1 cellular context compared by ENCODE assay signal in genomic region chr1:11908139-11909021, GRCh38.
TF ChIP-seq lines count a peak whose summit lies in the region.

No MANE protein-coding gene starts in this region.

TF ChIP-seq in HepG2, 621 proteins besides CTCF, POLR2A, EP300 and RAD21 (continued from another document and continues in another):
- TF ChIP-seq, protein P1, sequence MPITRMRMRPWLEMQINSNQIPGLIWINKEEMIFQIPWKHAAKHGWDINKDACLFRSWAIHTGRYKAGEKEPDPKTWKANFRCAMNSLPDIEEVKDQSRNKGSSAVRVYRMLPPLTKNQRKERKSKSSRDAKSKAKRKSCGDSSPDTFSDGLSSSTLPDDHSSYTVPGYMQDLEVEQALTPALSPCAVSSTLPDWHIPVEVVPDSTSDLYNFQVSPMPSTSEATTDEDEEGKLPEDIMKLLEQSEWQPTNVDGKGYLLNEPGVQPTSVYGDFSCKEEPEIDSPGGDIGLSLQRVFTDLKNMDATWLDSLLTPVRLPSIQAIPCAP (CRISPR knock-in tag; IDR thresholded peaks at IDR 0.05; ENCODE audit: low read depth), result 0 out of 2 replicates have a peak, but pooled peaks have one; percentile 50
- TF ChIP-seq ZNF30 (CRISPR knock-in tag; IDR thresholded peaks at IDR 0.05) (0 out of 2 replicates have a peak, but pooled peaks have one; percentile 21), FOXO1 (CRISPR knock-in tag; IDR thresholded peaks at IDR 0.05) (0 out of 2 replicates have a peak, but pooled peaks have one; percentile 11), ATF5 (CRISPR knock-in tag; IDR thresholded peaks at IDR 0.05; ENCODE audit: low read depth) (0 out of 2 replicates have a peak, but pooled peaks have one; percentile 49), HNRNPL (IDR thresholded peaks at IDR 0.05; ENCODE audit: low read depth, low read length) (0 out of 2 replicates have a peak, but pooled peaks have one; percentile 29), PAF1 (CRISPR knock-in tag; IDR thresholded peaks at IDR 0.05) (peak; percentile 77; the same call in 1 of the 2 replicates), KLF12 (CRISPR knock-in tag; IDR thresholded peaks at IDR 0.05; ENCODE audit: borderline replicate concordance) (peak; percentile 48; the same call in 1 of the 2 replicates), ZNF383 (CRISPR knock-in tag; IDR thresholded peaks at IDR 0.05; ENCODE audit: borderline replicate concordance) (no peak), MXD4 (CRISPR knock-in tag; IDR thresholded peaks at IDR 0.05) (no peak; the same call in 1 of the 2 replicates), BCL6 (CRISPR knock-in tag; IDR thresholded peaks at IDR 0.05) (peak; percentile 58; the same call in 1 of the 2 replicates), ZNF124 (CRISPR knock-in tag; IDR thresholded peaks at IDR 0.05) (peak; percentile 23; the same call in 1 of the 2 replicates), YEATS2 (CRISPR knock-in tag; IDR thresholded peaks at IDR 0.05; ENCODE audit: borderline replicate concordance) (peak; percentile 63; the same call in 1 of the 2 replicates), ZNF333 (CRISPR knock-in tag; IDR thresholded peaks at IDR 0.05; ENCODE audit: borderline replicate concordance) (no peak; the same call in 1 of the 2 replicates), GMEB1 (CRISPR knock-in tag; IDR thresholded peaks at IDR 0.05; ENCODE audit: borderline replicate concordance) (peak; percentile 69), ATF2 (CRISPR knock-in tag; IDR thresholded peaks at IDR 0.05) (peak; percentile 81; the same call in 1 of the 2 replicates), JUND (CRISPR knock-in tag; IDR thresholded peaks at IDR 0.05) (peak; percentile 10; the same call in 1 of the 2 replicates), KLF15 (CRISPR knock-in tag; IDR thresholded peaks at IDR 0.05; ENCODE audit: borderline replicate concordance) (0 out of 2 replicates have a peak, but pooled peaks have one; percentile 51), PHB2 (IDR thresholded peaks at IDR 0.05; ENCODE audit: partially characterized antibody) (no peak), TEF (CRISPR knock-in tag; IDR thresholded peaks at IDR 0.05) (peak; percentile 51; the same call in 1 of the 2 replicates), NBN (conservative IDR thresholded peaks at IDR 0.05) (no peak), ZBTB44 (CRISPR knock-in tag; IDR thresholded peaks at IDR 0.05) (peak; percentile 38; the same call in 1 of the 2 replicates), ZFYVE20 (CRISPR knock-in tag; IDR thresholded peaks at IDR 0.05; ENCODE audit: borderline replicate concordance, low read depth) (0 out of 2 replicates have a peak, but pooled peaks have one; percentile 17), ZNF768 (CRISPR knock-in tag; IDR thresholded peaks at IDR 0.05) (no peak), BRD4 (CRISPR knock-in tag; IDR thresholded peaks at IDR 0.05) (0 out of 2 replicates have a peak, but pooled peaks have one; percentile 23), ZBTB8A (CRISPR knock-in tag; IDR thresholded peaks at IDR 0.05; ENCODE audit: borderline replicate concordance, low read depth) (peak; percentile 81; the same call in 1 of the 2 replicates), ATM (IDR thresholded peaks at IDR 0.05; ENCODE audit: borderline replicate concordance) (no peak), ZNF501 (CRISPR knock-in tag; IDR thresholded peaks at IDR 0.05) (peak; percentile 14; the same call in 1 of the 2 replicates), RCOR2 (CRISPR knock-in tag; IDR thresholded peaks at IDR 0.05) (peak; percentile 36), MATR3 (CRISPR knock-in tag; IDR thresholded peaks at IDR 0.05) (no peak), ZNF547 (CRISPR knock-in tag; IDR thresholded peaks at IDR 0.05) (0 out of 2 replicates have a peak, but pooled peaks have one; percentile 52), NRL (CRISPR knock-in tag; IDR thresholded peaks at IDR 0.05; ENCODE audit: borderline replicate concordance) (peak; percentile 57; the same call in 1 of the 2 replicates), HIVEP1 (CRISPR knock-in tag; IDR thresholded peaks at IDR 0.05) (no peak), GFI1 (CRISPR knock-in tag; IDR thresholded peaks at IDR 0.05; ENCODE audit: borderline replicate concordance) (peak; percentile 35; the same call in 1 of the 2 replicates), HES4 (CRISPR knock-in tag; IDR thresholded peaks at IDR 0.05; ENCODE audit: borderline replicate concordance) (no peak; the same call in 1 of the 2 replicates), PPARG (CRISPR knock-in tag; conservative IDR thresholded peaks at IDR 0.05) (no peak; the same call in 1 of the 2 replicates), BRCA1 (CRISPR knock-in tag; IDR thresholded peaks at IDR 0.05) (peak; percentile 91), ZNF777 (CRISPR knock-in tag; IDR thresholded peaks at IDR 0.05) (0 out of 2 replicates have a peak, but pooled peaks have one; percentile 24), ZNF652 (CRISPR knock-in tag; IDR thresholded peaks at IDR 0.05; ENCODE audit: borderline replicate concordance, low read depth) (peak; percentile 23; the same call in 1 of the 2 replicates), CEBPG (CRISPR knock-in tag; IDR thresholded peaks at IDR 0.05) (peak; percentile 48), ZNF292 (CRISPR knock-in tag; IDR thresholded peaks at IDR 0.05; ENCODE audit: borderline replicate concordance, low read depth) (no peak)
- TF ChIP-seq, protein P2, sequence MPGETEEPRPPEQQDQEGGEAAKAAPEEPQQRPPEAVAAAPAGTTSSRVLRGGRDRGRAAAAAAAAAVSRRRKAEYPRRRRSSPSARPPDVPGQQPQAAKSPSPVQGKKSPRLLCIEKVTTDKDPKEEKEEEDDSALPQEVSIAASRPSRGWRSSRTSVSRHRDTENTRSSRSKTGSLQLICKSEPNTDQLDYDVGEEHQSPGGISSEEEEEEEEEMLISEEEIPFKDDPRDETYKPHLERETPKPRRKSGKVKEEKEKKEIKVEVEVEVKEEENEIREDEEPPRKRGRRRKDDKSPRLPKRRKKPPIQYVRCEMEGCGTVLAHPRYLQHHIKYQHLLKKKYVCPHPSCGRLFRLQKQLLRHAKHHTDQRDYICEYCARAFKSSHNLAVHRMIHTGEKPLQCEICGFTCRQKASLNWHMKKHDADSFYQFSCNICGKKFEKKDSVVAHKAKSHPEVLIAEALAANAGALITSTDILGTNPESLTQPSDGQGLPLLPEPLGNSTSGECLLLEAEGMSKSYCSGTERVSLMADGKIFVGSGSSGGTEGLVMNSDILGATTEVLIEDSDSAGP (CRISPR knock-in tag; IDR thresholded peaks at IDR 0.05; ENCODE audit: borderline replicate concordance), result peak; percentile 69
- TF ChIP-seq, protein P3, sequence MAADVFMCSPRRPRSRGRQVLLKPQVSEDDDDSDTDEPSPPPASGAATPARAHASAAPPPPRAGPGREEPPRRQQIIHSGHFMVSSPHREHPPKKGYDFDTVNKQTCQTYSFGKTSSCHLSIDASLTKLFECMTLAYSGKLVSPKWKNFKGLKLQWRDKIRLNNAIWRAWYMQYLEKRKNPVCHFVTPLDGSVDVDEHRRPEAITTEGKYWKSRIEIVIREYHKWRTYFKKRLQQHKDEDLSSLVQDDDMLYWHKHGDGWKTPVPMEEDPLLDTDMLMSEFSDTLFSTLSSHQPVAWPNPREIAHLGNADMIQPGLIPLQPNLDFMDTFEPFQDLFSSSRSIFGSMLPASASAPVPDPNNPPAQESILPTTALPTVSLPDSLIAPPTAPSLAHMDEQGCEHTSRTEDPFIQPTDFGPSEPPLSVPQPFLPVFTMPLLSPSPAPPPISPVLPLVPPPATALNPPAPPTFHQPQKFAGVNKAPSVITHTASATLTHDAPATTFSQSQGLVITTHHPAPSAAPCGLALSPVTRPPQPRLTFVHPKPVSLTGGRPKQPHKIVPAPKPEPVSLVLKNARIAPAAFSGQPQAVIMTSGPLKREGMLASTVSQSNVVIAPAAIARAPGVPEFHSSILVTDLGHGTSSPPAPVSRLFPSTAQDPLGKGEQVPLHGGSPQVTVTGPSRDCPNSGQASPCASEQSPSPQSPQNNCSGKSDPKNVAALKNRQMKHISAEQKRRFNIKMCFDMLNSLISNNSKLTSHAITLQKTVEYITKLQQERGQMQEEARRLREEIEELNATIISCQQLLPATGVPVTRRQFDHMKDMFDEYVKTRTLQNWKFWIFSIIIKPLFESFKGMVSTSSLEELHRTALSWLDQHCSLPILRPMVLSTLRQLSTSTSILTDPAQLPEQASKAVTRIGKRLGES (CRISPR knock-in tag; IDR thresholded peaks at IDR 0.05; ENCODE audit: borderline replicate concordance), result peak; percentile 45; the same call in 1 of the 2 replicates
- TF ChIP-seq, protein P4, sequence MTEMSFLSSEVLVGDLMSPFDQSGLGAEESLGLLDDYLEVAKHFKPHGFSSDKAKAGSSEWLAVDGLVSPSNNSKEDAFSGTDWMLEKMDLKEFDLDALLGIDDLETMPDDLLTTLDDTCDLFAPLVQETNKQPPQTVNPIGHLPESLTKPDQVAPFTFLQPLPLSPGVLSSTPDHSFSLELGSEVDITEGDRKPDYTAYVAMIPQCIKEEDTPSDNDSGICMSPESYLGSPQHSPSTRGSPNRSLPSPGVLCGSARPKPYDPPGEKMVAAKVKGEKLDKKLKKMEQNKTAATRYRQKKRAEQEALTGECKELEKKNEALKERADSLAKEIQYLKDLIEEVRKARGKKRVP (CRISPR knock-in tag; IDR thresholded peaks at IDR 0.05), result peak; percentile 68 to 81; a peak in 3 of 4 replicates
- TF ChIP-seq, protein P5, sequence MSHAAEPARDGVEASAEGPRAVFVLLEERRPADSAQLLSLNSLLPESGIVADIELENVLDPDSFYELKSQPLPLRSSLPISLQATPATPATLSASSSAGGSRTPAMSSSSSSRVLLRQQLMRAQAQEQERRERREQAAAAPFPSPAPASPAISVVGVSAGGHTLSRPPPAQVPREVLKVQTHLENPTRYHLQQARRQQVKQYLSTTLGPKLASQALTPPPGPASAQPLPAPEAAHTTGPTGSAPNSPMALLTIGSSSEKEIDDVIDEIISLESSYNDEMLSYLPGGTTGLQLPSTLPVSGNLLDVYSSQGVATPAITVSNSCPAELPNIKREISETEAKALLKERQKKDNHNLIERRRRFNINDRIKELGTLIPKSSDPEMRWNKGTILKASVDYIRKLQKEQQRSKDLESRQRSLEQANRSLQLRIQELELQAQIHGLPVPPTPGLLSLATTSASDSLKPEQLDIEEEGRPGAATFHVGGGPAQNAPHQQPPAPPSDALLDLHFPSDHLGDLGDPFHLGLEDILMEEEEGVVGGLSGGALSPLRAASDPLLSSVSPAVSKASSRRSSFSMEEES (CRISPR knock-in tag; IDR thresholded peaks at IDR 0.05), result peak; percentile 73
- TF ChIP-seq, protein P6, sequence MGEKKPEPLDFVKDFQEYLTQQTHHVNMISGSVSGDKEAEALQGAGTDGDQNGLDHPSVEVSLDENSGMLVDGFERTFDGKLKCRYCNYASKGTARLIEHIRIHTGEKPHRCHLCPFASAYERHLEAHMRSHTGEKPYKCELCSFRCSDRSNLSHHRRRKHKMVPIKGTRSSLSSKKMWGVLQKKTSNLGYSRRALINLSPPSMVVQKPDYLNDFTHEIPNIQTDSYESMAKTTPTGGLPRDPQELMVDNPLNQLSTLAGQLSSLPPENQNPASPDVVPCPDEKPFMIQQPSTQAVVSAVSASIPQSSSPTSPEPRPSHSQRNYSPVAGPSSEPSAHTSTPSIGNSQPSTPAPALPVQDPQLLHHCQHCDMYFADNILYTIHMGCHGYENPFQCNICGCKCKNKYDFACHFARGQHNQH (CRISPR knock-in tag; IDR thresholded peaks at IDR 0.05), result peak; percentile 82
- TF ChIP-seq, protein P7, sequence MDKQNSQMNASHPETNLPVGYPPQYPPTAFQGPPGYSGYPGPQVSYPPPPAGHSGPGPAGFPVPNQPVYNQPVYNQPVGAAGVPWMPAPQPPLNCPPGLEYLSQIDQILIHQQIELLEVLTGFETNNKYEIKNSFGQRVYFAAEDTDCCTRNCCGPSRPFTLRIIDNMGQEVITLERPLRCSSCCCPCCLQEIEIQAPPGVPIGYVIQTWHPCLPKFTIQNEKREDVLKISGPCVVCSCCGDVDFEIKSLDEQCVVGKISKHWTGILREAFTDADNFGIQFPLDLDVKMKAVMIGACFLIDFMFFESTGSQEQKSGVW (CRISPR knock-in tag; IDR thresholded peaks at IDR 0.05; ENCODE audit: borderline replicate concordance), result peak; percentile 86; the same call in 1 of the 2 replicates
